In the genomic region with DNA sequence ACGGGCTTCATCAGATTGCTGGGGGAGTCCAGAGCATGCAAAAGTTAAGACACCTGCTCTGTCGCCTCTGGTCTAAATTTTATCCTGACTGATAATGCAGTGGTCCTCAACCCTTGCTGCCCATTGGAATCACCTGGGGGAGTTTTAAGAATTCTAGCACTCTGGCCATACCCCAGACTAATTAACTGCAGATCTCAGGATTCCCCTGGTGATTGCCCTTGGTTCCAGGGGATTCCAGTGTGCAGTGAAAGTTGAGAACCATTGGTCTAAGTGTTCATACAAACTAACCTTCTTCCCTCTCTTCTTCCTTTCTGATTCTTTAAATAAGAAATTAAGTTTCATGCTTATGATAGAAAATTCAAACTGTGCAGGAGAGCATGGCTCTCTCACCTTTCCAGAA, we compare ENCODE assay signal across 21 cellular contexts.
"Had no signal": no experiment of that assay in that cellular context is flagged by ENCODE, and none has a peak within 500 bp of the region (broad histone marks: within the 10 kb centered on the region; RNA-seq: fewer than 3 reads in every experiment).

No MANE protein-coding gene starts in this region.

- DNase-seq: activated CD4-positive, alpha-beta memory T cell treated with anti-CD3 and anti-CD28 coated beads, Interleukin-2, amount 10 ng/mL, durations not matched to agents 7 days and 5 days; activated CD4-positive, alpha-beta T cell treated with anti-CD3 and anti-CD28 coated beads for 36 hours; activated gamma-delta T cell; activated naive CD8-positive, alpha-beta T cell treated with anti-CD3 and anti-CD28 coated beads for 36 hours; activated T-cell treated with anti-CD3 and anti-CD28 coated beads, Interleukin-2, amount 50 U/mL, for 4 hours; effector CD4-positive, alpha-beta T cell; foreskin keratinocyte; head of caudate nucleus; kidney glomerular epithelial cell; left ventricle myocardium superior; mesendoderm; nephron progenitor cell; occipital lobe; stimulated activated CD4-positive, alpha-beta T cell treated with anti-CD3 and anti-CD28 coated beads, Interleukin-4, amount 100 ng/mL, for 1 hour; T1000; trophoblast cell had no signal

- H3K4me3 ChIP-seq: coronary artery, suprapubic skin had no signal

- H3K27me3 Mint-ChIP-seq: activated CD4-positive, alpha-beta memory T cell treated with anti-CD3 and anti-CD28 coated beads, Interleukin-2, amount 10 ng/mL, durations not matched to agents 7 days and 5 days; activated CD4-positive, alpha-beta T cell treated with anti-CD3 and anti-CD28 coated beads for 36 hours; activated naive CD8-positive, alpha-beta T cell treated with anti-CD3 and anti-CD28 coated beads for 36 hours; brain; central memory CD8-positive, alpha-beta T cell; stimulated activated naive CD8-positive, alpha-beta T cell treated with anti-CD3 and anti-CD28 coated beads, Interleukin-15, Interleukin-2, amounts not matched to agents 100 ng/mL and 50 ng/mL, for 24 hours had no signal

- ATAC-seq: activated CD4-positive, alpha-beta T cell treated with anti-CD3 and anti-CD28 coated beads for 36 hours; activated T-cell treated with anti-CD3 and anti-CD28 coated beads, Interleukin-2, amount 50 U/mL, for 4 hours; left ventricle myocardium superior had no signal

- H3K27me3 ChIP-seq: foreskin keratinocyte, suprapubic skin had no signal

- H3K9me3 ChIP-seq: suprapubic skin had no signal

- H3K36me3 ChIP-seq: suprapubic skin had no signal

- H3K27ac Mint-ChIP-seq: activated CD4-positive, alpha-beta memory T cell treated with anti-CD3 and anti-CD28 coated beads, Interleukin-2, amount 10 ng/mL, durations not matched to agents 7 days and 5 days; activated CD4-positive, alpha-beta T cell treated with anti-CD3 and anti-CD28 coated beads for 36 hours; nephron progenitor cell had no signal

- H3K4me3 Mint-ChIP-seq: activated CD4-positive, alpha-beta memory T cell treated with anti-CD3 and anti-CD28 coated beads, Interleukin-2, amount 10 ng/mL, durations not matched to agents 7 days and 5 days; activated CD4-positive, alpha-beta T cell treated with anti-CD3 and anti-CD28 coated beads for 36 hours; activated naive CD8-positive, alpha-beta T cell treated with anti-CD3 and anti-CD28 coated beads for 36 hours; activated T-cell treated with anti-CD3 and anti-CD28 coated beads, Interleukin-2, amount 50 U/mL, for 4 hours; brain; central memory CD8-positive, alpha-beta T cell; nephron progenitor cell; stimulated activated naive CD8-positive, alpha-beta T cell treated with anti-CD3 and anti-CD28 coated beads, Interleukin-15, Interleukin-2, amounts not matched to agents 100 ng/mL and 50 ng/mL, for 24 hours had no signal

- H3K27ac ChIP-seq: coronary artery, suprapubic skin had no signal

- H3K9me3 Mint-ChIP-seq: activated CD4-positive, alpha-beta memory T cell treated with anti-CD3 and anti-CD28 coated beads, Interleukin-2, amount 10 ng/mL, durations not matched to agents 7 days and 5 days; activated naive CD8-positive, alpha-beta T cell treated with anti-CD3 and anti-CD28 coated beads for 36 hours; activated T-cell treated with anti-CD3 and anti-CD28 coated beads, Interleukin-2, amount 50 U/mL, for 4 hours; brain; stimulated activated naive CD8-positive, alpha-beta T cell treated with anti-CD3 and anti-CD28 coated beads, Interleukin-15, Interleukin-2, amounts not matched to agents 100 ng/mL and 50 ng/mL, for 24 hours had no signal
